In genomic region chr11:72719551-72719950, GRCh38 we compare ENCODE assay signal across 11 cellular contexts. TPM values are rescaled to one million over a fixed set of nuclear protein-coding genes. Genes with fewer than 3 reads are reported as not detected.
DNase-seq lines count a peak whose midpoint lies in the region; FAIRE-seq and TF ChIP-seq lines count a peak whose summit lies in the region.
"Had no signal": no experiment of that assay in that cellular context is flagged by ENCODE, and none has a peak within 500 bp of the region (broad histone marks: within the 10 kb centered on the region; RNA-seq: fewer than 3 reads in every experiment).

No MANE protein-coding gene starts in this region.

- no peak for TF ChIP-seq EP300 in stomach (IDR thresholded peaks at IDR 0.05)

- H3K36me3 ChIP-seq in keratinocyte (ENCODE audit: control insufficient read depth in 2 of 2, extremely low read depth in 1 of 2, insufficient read depth in 2 of 2, low read length in 2 of 2) (peaks cover 14 to 29% of the 10 kb centered on the region in 2 experiments), stomach (peaks cover 0 to 36% (median 25%) of the 10 kb centered on the region in 4 donors), trophoblast cell (ENCODE audit: control insufficient read depth in 1 of 2, insufficient read depth in 2 of 2, low read length in 2 of 2) (no peaks in the 10 kb centered on the region)
- H3K36me3 ChIP-seq in effector memory CD4-positive, alpha-beta T cell (ENCODE audit: control insufficient read depth, insufficient read depth, low read length), result peaks cover 10% of the 10 kb centered on the region

- peaks cover 80% of the 10 kb centered on the region for H3K79me2 ChIP-seq in keratinocyte (ENCODE audit: control insufficient read depth, insufficient read depth, low read length)
- peaks cover 1% of the 10 kb centered on the region for H3K79me2 ChIP-seq in trophoblast cell (ENCODE audit: control insufficient read depth, insufficient read depth, low read length, poor library complexity)

- H3K4me1 ChIP-seq in keratinocyte (ENCODE audit: control insufficient read depth, extremely low read depth, insufficient read depth, low read length) (peaks cover 61% of the 10 kb centered on the region), stomach (peaks cover 40 to 87% (median 69%) of the 10 kb centered on the region in 4 donors), trophoblast cell (ENCODE audit: control insufficient read depth in 1 of 2, insufficient read depth in 2 of 2, low read length in 2 of 2) (peaks cover 19 to 26% of the 10 kb centered on the region in 2 experiments)
- H3K4me1 ChIP-seq in effector memory CD4-positive, alpha-beta T cell (ENCODE audit: control insufficient read depth, insufficient read depth, low read length, poor library complexity, severe bottlenecking), result peaks cover 31% of the 10 kb centered on the region

- H4K8ac ChIP-seq in trophoblast cell (ENCODE audit: low read depth, low read length), result no peak overlapping the region

- no peak overlapping the region for H4K91ac ChIP-seq in trophoblast cell (ENCODE audit: low read depth, low read length)

- H3K9ac ChIP-seq in keratinocyte (ENCODE audit: control insufficient read depth, extremely low read depth, insufficient read depth, low read length), result no peak overlapping the region
- no peak overlapping the region for H3K9ac ChIP-seq in trophoblast cell (ENCODE audit: low read length)

- no peak overlapping the region for H2BK12ac ChIP-seq in trophoblast cell (ENCODE audit: low read length)

- H3K4me2 ChIP-seq in keratinocyte (ENCODE audit: control insufficient read depth, extremely low read depth, insufficient read depth, low read depth, low read length), result peak overlapping the region; percentile 30
- no peak overlapping the region for H3K4me2 ChIP-seq in trophoblast cell (ENCODE audit: low read length)

- peaks cover 28% of the 10 kb centered on the region for H3K4me1 Mint-ChIP-seq in T-helper 2 cell treated with Interferon-gamma antibody and Interleukin-4, amounts not matched to agents 5 μg/mL and 100 μg/mL, for 36 hours (ENCODE audit: low read depth)
- H3K4me1 Mint-ChIP-seq in activated naive CD8-positive, alpha-beta T cell (ENCODE audit: low read depth), result peaks cover 58% of the 10 kb centered on the region

- H3K27me3 Mint-ChIP-seq in T-helper 2 cell treated with Interferon-gamma antibody and Interleukin-4, amounts not matched to agents 5 μg/mL and 100 μg/mL, for 36 hours (ENCODE audit: low read depth), result no peaks in the 10 kb centered on the region
- H3K27me3 Mint-ChIP-seq in activated naive CD8-positive, alpha-beta T cell, result no peaks in the 10 kb centered on the region

- H2BK5ac ChIP-seq in trophoblast cell (ENCODE audit: low read depth, low read length, poor library complexity), result no peak overlapping the region

- H3K27ac Mint-ChIP-seq in T-helper 2 cell treated with Interferon-gamma antibody and Interleukin-4, amounts not matched to agents 5 μg/mL and 100 μg/mL, for 36 hours, result peak overlapping the region; percentile 23
- peak overlapping the region; percentile 98 for H3K27ac Mint-ChIP-seq in activated naive CD8-positive, alpha-beta T cell

- H2BK120ac ChIP-seq in trophoblast cell (ENCODE audit: insufficient read depth, low read length, poor library complexity), result no peak overlapping the region

- H3K9me3 ChIP-seq in keratinocyte (ENCODE audit: control insufficient read depth, low read depth, low read length) (no peaks in the 10 kb centered on the region), stomach (no peaks in the 10 kb centered on the region), trophoblast cell (ENCODE audit: insufficient read depth, low read depth, low read length) (peaks cover 2% of the 10 kb centered on the region)
- H3K9me3 ChIP-seq in effector memory CD4-positive, alpha-beta T cell (ENCODE audit: control insufficient read depth, low read length), result no peaks in the 10 kb centered on the region

- H3K79me1 ChIP-seq in trophoblast cell (ENCODE audit: low read length), result peaks cover 10% of the 10 kb centered on the region

- dilution Hi-C loops in keratinocyte (cut with MboI; ENCODE audit: extremely low pct_ligation_motif_present, low sequenced_read_pairs), result no loop called here

- no peak overlapping the region for H2AFZ ChIP-seq in keratinocyte (ENCODE audit: control insufficient read depth, low read length)
- no peak overlapping the region for H2AFZ ChIP-seq in trophoblast cell (ENCODE audit: insufficient read depth, low read length, poor library complexity)

- H4K12ac ChIP-seq in trophoblast cell (ENCODE audit: low read depth, low read length), result no peak overlapping the region

- H3K27me3 ChIP-seq in keratinocyte (ENCODE audit: control insufficient read depth, extremely low read depth, insufficient read depth, low read length), result no peaks in the 10 kb centered on the region
- H3K27me3 ChIP-seq in stomach, result no peaks in the 10 kb centered on the region
- H3K27me3 ChIP-seq in trophoblast cell (ENCODE audit: insufficient read depth, low read length), result no peaks in the 10 kb centered on the region
- H3K27me3 ChIP-seq in effector memory CD4-positive, alpha-beta T cell (replicated peaks; ENCODE audit: control insufficient read depth, insufficient read depth, low read length, poor library complexity, severe bottlenecking), result no peaks in the 10 kb centered on the region

- H4K20me1 ChIP-seq in keratinocyte (ENCODE audit: control insufficient read depth, extremely low read depth, insufficient read depth, low read length), result peaks cover 11% of the 10 kb centered on the region

- no peaks in the 10 kb centered on the region for H3K9me3 Mint-ChIP-seq in T-helper 2 cell treated with Interferon-gamma antibody and Interleukin-4, amounts not matched to agents 5 μg/mL and 100 μg/mL, for 36 hours
- no peaks in the 10 kb centered on the region for H3K9me3 Mint-ChIP-seq in activated naive CD8-positive, alpha-beta T cell (ENCODE audit: low read depth)

- H3K4me3 Mint-ChIP-seq in T-helper 2 cell treated with Interferon-gamma antibody and Interleukin-4, amounts not matched to agents 5 μg/mL and 100 μg/mL, for 36 hours, result peak overlapping the region; percentile 96
- H3K4me3 Mint-ChIP-seq in activated naive CD8-positive, alpha-beta T cell, result peak overlapping the region; percentile 99

- peaks cover 4% of the 10 kb centered on the region for H3K36me3 Mint-ChIP-seq in T-helper 2 cell treated with Interferon-gamma antibody and Interleukin-4, amounts not matched to agents 5 μg/mL and 100 μg/mL, for 36 hours (ENCODE audit: low read depth)
- no peaks in the 10 kb centered on the region for H3K36me3 Mint-ChIP-seq in activated naive CD8-positive, alpha-beta T cell

- no peak overlapping the region for H3K14ac ChIP-seq in trophoblast cell (ENCODE audit: low read length)

- intact Hi-C loops in stomach (cut with DNase I; ENCODE audit: low total_unique reads), result no loop called here

- no peak overlapping the region for H3K18ac ChIP-seq in trophoblast cell (ENCODE audit: low read length)

- WGBS in stomach, 5 donors, result 65 to 80% (median 73%) methylated on average over 4 of the region's 4 CpGs
- whole genome bisulfite sequencing in trophoblast cell (ENCODE audit: extremely low coverage, insufficient coverage, insufficient read length), result no CpG with 5 or more reads among the region's 4 CpGs

- TF ChIP-seq CTCF in keratinocyte (optimal IDR thresholded peaks at IDR 0.05 in 1 of 3, IDR thresholded peaks at IDR 0.05 in 1 of 3, conservative IDR thresholded peaks at IDR 0.05 in 1 of 3; ENCODE audit: extremely low read depth in 1 of 3, insufficient read depth in 2 of 3, low read length in 3 of 3) (no peak), stomach (IDR thresholded peaks at IDR 0.05) (no peak)

- H2AK5ac ChIP-seq in trophoblast cell (ENCODE audit: low read length), result no peak overlapping the region

- no peak overlapping the region for H3K23ac ChIP-seq in trophoblast cell (ENCODE audit: low read length)

- H3K4me3 ChIP-seq in keratinocyte (ENCODE audit: control insufficient read depth in 2 of 3, extremely low read depth in 1 of 3, insufficient read depth in 2 of 3, low read depth in 1 of 3, low read length in 3 of 3) (no peak overlapping the region), stomach (peak overlapping the region in 2 of 4 donors; percentile 61 to 75), trophoblast cell (ENCODE audit: low read depth, low read length) (no peak overlapping the region)
- no peak overlapping the region for H3K4me3 ChIP-seq in effector memory CD4-positive, alpha-beta T cell (ENCODE audit: insufficient read depth, low read depth, low read length, poor library complexity, severe bottlenecking)

- no peak for TF ChIP-seq POLR2A in stomach (IDR thresholded peaks at IDR 0.05)

- no peak overlapping the region for H3K4ac ChIP-seq in trophoblast cell (ENCODE audit: low read depth, low read length)

- peaks cover 7% of the 10 kb centered on the region for H3K9me1 ChIP-seq in keratinocyte (ENCODE audit: control insufficient read depth, extremely low read depth, insufficient read depth, low read length)

- DNase-seq in T-helper 2 cell treated with Interferon-gamma antibody and Interleukin-4, amounts not matched to agents 5 μg/mL and 100 μg/mL, for 36 hours (ENCODE audit: low spot score), result no peak
- no peak for DNase-seq in T-helper 2 cell
- DNase-seq in keratinocyte (ENCODE audit: low read depth, low spot score), result no peak
- no peak for DNase-seq in stomach
- DNase-seq in COR-L47 (lab: John Stamatoyannopoulos, UW), result no peak
- DNase-seq in trophoblast cell, result no peak
- no peak for DNase-seq in effector memory CD4-positive, alpha-beta T cell
- DNase-seq: islet precursor cell; stimulated activated CD4-positive, alpha-beta T cell treated with anti-CD3 and anti-CD28 coated beads, Interleukin-2, amount 100 ng/mL, for 24 hours had no signal

- no peak for FAIRE-seq in keratinocyte (lab: Jason Lieb, UNC)
- FAIRE-seq: H1 had no signal

- H3K27ac ChIP-seq in keratinocyte (ENCODE audit: control insufficient read depth, insufficient read depth, low read length), result no peak overlapping the region
- peak overlapping the region in 4 of 5 donors; percentile 16 to 88 (median 40) for H3K27ac ChIP-seq in stomach
- H3K27ac ChIP-seq in trophoblast cell (ENCODE audit: low read depth, low read length), result no peak overlapping the region
- H3K27ac ChIP-seq in effector memory CD4-positive, alpha-beta T cell (ENCODE audit: insufficient read depth, low read length, poor library complexity, severe bottlenecking), result no peak overlapping the region

RNA-seq across cellular contexts. Expression of gene ARAP1, which starts 32.7 kb away (rescaled TPM):
- polyA plus RNA-seq in keratinocyte, result 32.8 to 41.4 TPM (median 36.1 TPM) in 3 replicates
- polyA plus RNA-seq in keratinocyte (2011; ENCODE audit: low read depth), result 66.3 TPM
- 15.4 and 32.8 TPM in 2 replicates for polyA plus RNA-seq in keratinocyte (2011; cell fraction: cytosol; rRNA removed)
- polyA plus RNA-seq in keratinocyte (2011; cell fraction: nucleus; rRNA removed), result 67.7 and 82.5 TPM in 2 replicates
- polyA plus RNA-seq in keratinocyte (2012; ENCODE audit: low replicate concordance), result 37.8 and 43.0 TPM in 2 replicates
- 55.8 to 89.2 TPM (median 62.3 TPM) in 3 replicates for polyA minus RNA-seq in keratinocyte
- 79.2 TPM for polyA minus RNA-seq in keratinocyte (2011; cell fraction: cytosol; rRNA and poly(A)+ RNA removed)
- polyA minus RNA-seq in keratinocyte (2011; cell fraction: nucleus; rRNA and poly(A)+ RNA removed), result 59.9 and 66.4 TPM in 2 replicates
- total RNA-seq in stomach, result 100 to 1,000 TPM in 3 of 5 donors, 10 to 100 TPM in 2; 61.9 to 201 (median 127) TPM
- polyA plus RNA-seq in stomach, result 10 to 100 TPM; 32.2 to 51.1 (median 38.2) TPM
- polyA plus RNA-seq in trophoblast cell (2013), result 11.8 and 12.4 TPM in 2 replicates

RNA-seq across cellular contexts. Expression of gene PDE2A, which starts 45.3 kb away (rescaled TPM):
- 0.38 to 0.94 TPM (median 0.81 TPM) in 3 replicates for polyA plus RNA-seq in keratinocyte
- 0.50 TPM for polyA plus RNA-seq in keratinocyte (2011; ENCODE audit: low read depth)
- 0.44 and 1.1 TPM in 2 replicates for polyA plus RNA-seq in keratinocyte (2011; cell fraction: cytosol; rRNA removed)
- polyA plus RNA-seq in keratinocyte (2011; cell fraction: nucleus; rRNA removed), result 1.2 and 1.6 TPM in 2 replicates
- 0.56 and 0.81 TPM in 2 replicates for polyA plus RNA-seq in keratinocyte (2012; ENCODE audit: low replicate concordance)
- 0.96 to 2.6 TPM (median 2.1 TPM) in 3 replicates for polyA minus RNA-seq in keratinocyte
- polyA minus RNA-seq in keratinocyte (2011; cell fraction: cytosol; rRNA and poly(A)+ RNA removed), result 1.3 TPM
- 0.74 and 1.2 TPM in 2 replicates for polyA minus RNA-seq in keratinocyte (2011; cell fraction: nucleus; rRNA and poly(A)+ RNA removed)
- 100 to 1,000 TPM in 2 of 5 donors, 10 to 100 TPM in 2, 1 to 10 TPM in 1; 3.5 to 548 (median 35.8) TPM for total RNA-seq in stomach
- 10 to 100 TPM in 2 of 3 donors, 1 to 10 TPM in 1; 4.7 to 17.8 (median 14.1) TPM for polyA plus RNA-seq in stomach
- 1.8 and 2.1 TPM in 2 replicates for polyA plus RNA-seq in trophoblast cell (2013)

Comparison
In these comparisons a context has a peak if more than half of its experiments do, and no peak if none do; other contexts are left out.
1. H3K27ac ChIP-seq: peak in stomach (4 of 5); none in keratinocyte (single experiment), trophoblast cell (single experiment) and effector memory CD4-positive, alpha-beta T cell (single experiment).